In genomic region chr12:26156996-26157395, GRCh38 we compare ENCODE assay signal across 11 cellular contexts.
A peak's percentile ranks its signal among the peaks of the same experiment; 100 is the strongest.
DNase-seq lines count a peak whose midpoint lies in the region; ATAC-seq and FAIRE-seq lines count a peak whose summit lies in the region.
"Had no signal": no experiment of that assay in that cellular context is flagged by ENCODE, and none has a peak within 500 bp of the region (broad histone marks: within the 10 kb centered on the region; RNA-seq: fewer than 3 reads in every experiment).

No MANE protein-coding gene starts in this region.

- no peak for DNase-seq in midbrain (lab: John Stamatoyannopoulos, UW)
- no peak for DNase-seq in inferior parietal cortex (ENCODE audit: extremely low spot score)
- DNase-seq in stimulated activated CD4-positive, alpha-beta T cell treated with anti-CD3 and anti-CD28 coated beads, Interleukin-4, amount 100 ng/mL, for 1 hour: no peak
- no peak for DNase-seq in middle frontal gyrus (ENCODE audit: extremely low spot score, low spot score)
- DNase-seq: activated T-cell treated with anti-CD3 and anti-CD28 coated beads, Interleukin-2, amount 50 U/mL, for 72 hours; HCEC 1CT; NCI-H524 treated with DMSO at 0.1 percent for 48 hours had no signal

- peak; percentile 1 for ATAC-seq in GM18508 (IDR thresholded peaks at IDR 0.05; ENCODE audit: insufficient read depth, unreplicated experiment)
- peak; percentile 2 for ATAC-seq in GM21529 (IDR thresholded peaks at IDR 0.05; ENCODE audit: unreplicated experiment)
- peak; percentile 21 for ATAC-seq in HG03196 (IDR thresholded peaks at IDR 0.05; ENCODE audit: unreplicated experiment)
- ATAC-seq: activated T-cell treated with anti-CD3 and anti-CD28 coated beads, Interleukin-2, amount 50 U/mL, for 72 hours had no signal

- peak; percentile 10 for FAIRE-seq in colon (lab: Jason Lieb, UNC)
